In genomic region chr2:3467654-3468053, GRCh38 we compare ENCODE assay signal across 15 cellular contexts.
"Had no signal": no experiment of that assay in that cellular context is flagged by ENCODE, and none has a peak within 500 bp of the region (broad histone marks: within the 10 kb centered on the region; RNA-seq: fewer than 3 reads in every experiment).

No MANE protein-coding gene starts in this region.

- H3K27me3 Mint-ChIP-seq: activated T-helper 17 cell treated with anti-CD3 and anti-CD28 coated beads, Interleukin-2, amount 50 U/mL, for 72 hours; T-helper 17 cell had no signal

- DNase-seq: activated CD4-positive, alpha-beta T cell treated with anti-CD3 and anti-CD28 coated beads for 48 hours; activated naive CD4-positive, alpha-beta T cell treated with anti-CD3 and anti-CD28 coated beads for 36 hours; amniotic stem cell; esophagus squamous epithelium; foreskin fibroblast; islet precursor cell; midbrain; right lobe of liver; stimulated activated naive CD8-positive, alpha-beta T cell treated with anti-CD3 and anti-CD28 coated beads, Interleukin-15, Interleukin-2, amounts not matched to agents 100 U/mL and 50 U/mL, for 24 hours; T-helper 17 cell; testis had no signal

- H3K4me3 ChIP-seq: esophagus squamous epithelium, heart left ventricle, right lobe of liver, testis had no signal

- H3K27ac ChIP-seq: esophagus squamous epithelium, neutrophil, right lobe of liver, testis had no signal

- H3K9me3 Mint-ChIP-seq: activated naive CD4-positive, alpha-beta T cell treated with anti-CD3 and anti-CD28 coated beads for 36 hours; activated T-helper 17 cell treated with anti-CD3 and anti-CD28 coated beads, Interleukin-2, amount 50 U/mL, for 72 hours; WTC11 had no signal

- H3K9me3 ChIP-seq: esophagus squamous epithelium, heart left ventricle, neutrophil, right lobe of liver, testis had no signal

- H3K4me1 ChIP-seq: esophagus squamous epithelium, right lobe of liver had no signal

- ATAC-seq: activated T-helper 17 cell treated with anti-CD3 and anti-CD28 coated beads, Interleukin-2, amount 50 U/mL, for 72 hours; heart left ventricle; right lobe of liver; stimulated activated naive CD8-positive, alpha-beta T cell treated with anti-CD3 and anti-CD28 coated beads, Interleukin-15, Interleukin-2, amounts not matched to agents 100 U/mL and 50 U/mL, for 24 hours; T-helper 17 cell; WTC11 had no signal

- H3K4me1 Mint-ChIP-seq: activated T-helper 17 cell treated with anti-CD3 and anti-CD28 coated beads, Interleukin-2, amount 50 U/mL, for 72 hours had no signal

- H3K4me3 Mint-ChIP-seq: activated naive CD4-positive, alpha-beta T cell treated with anti-CD3 and anti-CD28 coated beads for 36 hours; activated T-helper 17 cell treated with anti-CD3 and anti-CD28 coated beads, Interleukin-2, amount 50 U/mL, for 72 hours; T-helper 17 cell; WTC11 had no signal

- H3K27ac Mint-ChIP-seq: activated naive CD4-positive, alpha-beta T cell treated with anti-CD3 and anti-CD28 coated beads for 36 hours; T-helper 17 cell had no signal

- H3K27me3 ChIP-seq: esophagus squamous epithelium, heart left ventricle, neutrophil, right lobe of liver, testis had no signal
